9 cellular contexts compared by ENCODE assay signal in genomic region chr12:121577443-121578180, GRCh38. TPM values are rescaled to one million over a fixed set of nuclear protein-coding genes. Genes with fewer than 3 reads are reported as not detected.
A peak's percentile ranks its signal among the peaks of the same experiment; 100 is the strongest.
DNase-seq lines count a peak whose midpoint lies in the region; ATAC-seq and TF ChIP-seq lines count a peak whose summit lies in the region.
"Had no signal": no experiment of that assay in that cellular context is flagged by ENCODE, and none has a peak within 500 bp of the region (broad histone marks: within the 10 kb centered on the region; RNA-seq: fewer than 3 reads in every experiment).

No MANE protein-coding gene starts in this region.

- no peaks in the 10 kb centered on the region for H3K9me3 ChIP-seq in colonic mucosa

- H3K36me3 Mint-ChIP-seq in HFFc6 (ENCODE audit: low read depth): peaks cover 14% of the 10 kb centered on the region
- no peaks in the 10 kb centered on the region for H3K36me3 Mint-ChIP-seq in natural killer cell treated with Interleukin-12 subunit alpha and Interleukin-12 subunit beta and Interleukin-15 and Interleukin-18, amount 100 ng/mL, for 72 hours

- peak overlapping the region; percentile 99 for H3K27ac Mint-ChIP-seq in HFFc6
- H3K27ac Mint-ChIP-seq in natural killer cell treated with Interleukin-12 subunit alpha and Interleukin-12 subunit beta and Interleukin-15 and Interleukin-18, amount 100 ng/mL, for 72 hours: peak overlapping the region in 1 of 2 donors; percentile 43

- peak overlapping the region; percentile 85 for H3K4me3 Mint-ChIP-seq in HFFc6
- peak overlapping the region; percentile 22 for H3K4me3 Mint-ChIP-seq in natural killer cell treated with Interleukin-12 subunit alpha and Interleukin-12 subunit beta and Interleukin-15 and Interleukin-18, amount 100 ng/mL, for 72 hours

- H3K4me3 ChIP-seq in AG09309 (ENCODE audit: control insufficient read depth, low read depth, low read length) (peak overlapping the region; percentile 70), colonic mucosa (no peak overlapping the region)

- peak overlapping the region in 1 of 2 donors; percentile 45 for H3K9ac ChIP-seq in colonic mucosa (ENCODE audit: low read depth in 2 of 2, low read length in 2 of 2)

- no peak for ATAC-seq in natural killer cell treated with Interleukin-12 subunit alpha and Interleukin-12 subunit beta and Interleukin-15 and Interleukin-18, amount 100 ng/mL, for 72 hours
- ATAC-seq in GM19035 (IDR thresholded peaks at IDR 0.05; ENCODE audit: unreplicated experiment) (no peak), GM21381 (IDR thresholded peaks at IDR 0.05; ENCODE audit: unreplicated experiment) (no peak)

- DNase-seq in AG09309 (ENCODE audit: low read depth) (no peak), HFFc6 (no peak), colonic mucosa (peak; percentile 25), NCI-H1436 (lab: John Stamatoyannopoulos, UW) (no peak), midbrain (lab: John Stamatoyannopoulos, UW) (no peak)
- DNase-seq in natural killer cell treated with Interleukin-12 subunit alpha and Interleukin-12 subunit beta and Interleukin-15 and Interleukin-18, amount 100 ng/mL, for 72 hours (ENCODE audit: low spot score): no peak
- DNase-seq: NCI-H446 treated with DMSO at 0.1 percent for 48 hours had no signal

- H3K9me3 Mint-ChIP-seq in HFFc6: no peaks in the 10 kb centered on the region
- H3K9me3 Mint-ChIP-seq in natural killer cell treated with Interleukin-12 subunit alpha and Interleukin-12 subunit beta and Interleukin-15 and Interleukin-18, amount 100 ng/mL, for 72 hours: no peaks in the 10 kb centered on the region

- no peaks in the 10 kb centered on the region for H3K36me3 ChIP-seq in colonic mucosa

- H3K27ac ChIP-seq in colonic mucosa: peak overlapping the region; percentile 18

- H3K4me1 ChIP-seq in colonic mucosa: peaks cover 5% of the 10 kb centered on the region

- peaks cover 7% of the 10 kb centered on the region; the same call in 1 of the 2 replicates for H3K27me3 Mint-ChIP-seq in HFFc6 (ENCODE audit: insufficient read depth)
- no peaks in the 10 kb centered on the region for H3K27me3 Mint-ChIP-seq in natural killer cell treated with Interleukin-12 subunit alpha and Interleukin-12 subunit beta and Interleukin-15 and Interleukin-18, amount 100 ng/mL, for 72 hours

- intact Hi-C loops in colonic mucosa (cut with DNase I): no loop called here

- TF ChIP-seq CTCF in AG09309 (IDR thresholded peaks at IDR 0.05; ENCODE audit: control insufficient read depth, insufficient read depth, low read depth, low read length, missing control alignments) (no peak), HFFc6 (IDR thresholded peaks at IDR 0.05) (no peak), colonic mucosa (IDR thresholded peaks at IDR 0.05) (no peak)

- H3K27me3 ChIP-seq in colonic mucosa: no peaks in the 10 kb centered on the region

- H3K4me1 Mint-ChIP-seq in HFFc6 (ENCODE audit: low read depth): peaks cover 51% of the 10 kb centered on the region
- H3K4me1 Mint-ChIP-seq in natural killer cell treated with Interleukin-12 subunit alpha and Interleukin-12 subunit beta and Interleukin-15 and Interleukin-18, amount 100 ng/mL, for 72 hours (ENCODE audit: low read depth in 2 of 2): peaks cover 25 to 27% of the 10 kb centered on the region in 2 donors

RNA-seq across cellular contexts. Expression of gene KDM2B, which starts 3.2 kb away (rescaled TPM):
- 10 to 100 TPM; 15.4 to 24.0 (median 21.5) TPM for total RNA-seq in HFFc6 (2021; fragmentation: NEBNext Ultra II Directional; extraction: Animal tissue kit (Norgen Biotek cat#: 25700))
- 10 to 100 TPM; 14.7 to 24.5 TPM for total RNA-seq in colonic mucosa
- 10 to 100 TPM; 35.9 to 60.1 TPM for total RNA-seq in natural killer cell treated with Interleukin-12 subunit alpha and Interleukin-12 subunit beta and Interleukin-15 and Interleukin-18, amount 100 ng/mL, for 72 hours

RNA-seq across cellular contexts. Expression of gene ORAI1, which starts 48.7 kb away (rescaled TPM):
- 10 to 100 TPM; 18.5 to 25.7 (median 22.0) TPM for total RNA-seq in HFFc6 (2021; fragmentation: NEBNext Ultra II Directional; extraction: Animal tissue kit (Norgen Biotek cat#: 25700))
- 10 to 100 TPM; 14.6 to 23.5 TPM for total RNA-seq in colonic mucosa
- 10 to 100 TPM; 40.5 to 43.9 TPM for total RNA-seq in natural killer cell treated with Interleukin-12 subunit alpha and Interleukin-12 subunit beta and Interleukin-15 and Interleukin-18, amount 100 ng/mL, for 72 hours
